1 cellular context compared by ENCODE assay signal in the genomic region with DNA sequence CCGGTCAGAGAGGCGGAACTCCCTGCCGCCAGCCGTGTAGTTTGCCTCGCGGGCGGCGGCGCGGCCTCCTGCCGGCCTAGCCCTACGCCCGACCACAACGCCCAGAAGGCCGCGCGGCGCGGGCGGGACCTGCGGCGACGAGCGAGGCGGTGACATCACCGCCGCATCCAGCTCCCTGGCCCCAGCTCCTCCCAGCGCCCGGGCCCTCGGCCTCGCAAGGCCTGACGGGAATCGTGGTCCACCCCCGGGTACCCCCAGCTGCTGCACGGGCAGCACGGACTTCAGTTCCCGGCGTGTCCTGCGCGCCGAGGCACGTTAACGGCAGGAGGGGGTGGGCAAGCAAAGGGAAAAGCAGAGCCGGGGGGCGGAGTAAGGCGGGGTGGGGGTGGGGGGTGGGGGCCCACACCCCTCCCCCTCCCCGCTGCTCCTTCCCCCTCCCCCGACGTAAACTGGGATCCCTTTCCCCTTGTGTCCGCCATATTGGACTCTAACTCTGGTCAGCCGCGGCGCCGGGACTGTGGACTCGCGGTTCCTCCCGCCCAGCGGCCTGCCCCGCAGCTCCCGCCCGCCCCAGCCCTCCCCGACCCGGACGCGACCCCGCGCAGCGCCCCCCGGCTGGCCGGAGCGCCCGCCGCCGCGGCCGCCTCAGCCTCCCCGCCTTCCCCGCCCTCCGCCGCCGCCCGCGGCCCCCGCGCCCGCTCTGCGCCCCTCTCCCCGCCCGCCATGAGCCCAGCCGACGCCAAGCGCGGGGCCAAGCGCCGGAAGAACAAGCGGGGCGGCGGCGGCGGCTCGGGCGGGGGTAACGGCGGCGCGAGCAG.
TF ChIP-seq lines count a peak whose summit lies in the region.

FAM193A (plus strand) TSS at position 455 of the 818 bp plus-strand sequence; CDS start at position 724, 269 bp downstream.

TF ChIP-seq in K562, 482 proteins besides CTCF, POLR2A, EP300 and RAD21 (continued from another document and continues in another):
- TF ChIP-seq, protein P1, sequence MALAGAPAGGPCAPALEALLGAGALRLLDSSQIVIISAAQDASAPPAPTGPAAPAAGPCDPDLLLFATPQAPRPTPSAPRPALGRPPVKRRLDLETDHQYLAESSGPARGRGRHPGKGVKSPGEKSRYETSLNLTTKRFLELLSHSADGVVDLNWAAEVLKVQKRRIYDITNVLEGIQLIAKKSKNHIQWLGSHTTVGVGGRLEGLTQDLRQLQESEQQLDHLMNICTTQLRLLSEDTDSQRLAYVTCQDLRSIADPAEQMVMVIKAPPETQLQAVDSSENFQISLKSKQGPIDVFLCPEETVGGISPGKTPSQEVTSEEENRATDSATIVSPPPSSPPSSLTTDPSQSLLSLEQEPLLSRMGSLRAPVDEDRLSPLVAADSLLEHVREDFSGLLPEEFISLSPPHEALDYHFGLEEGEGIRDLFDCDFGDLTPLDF (CRISPR knock-in tag; IDR thresholded peaks at IDR 0.05), result peak; percentile 31; the same call in 1 of the 2 replicates
- TF ChIP-seq ESRRA (IDR thresholded peaks at IDR 0.05; ENCODE audit: borderline replicate concordance, low read depth) (peak; percentile 82; the same call in 1 of the 2 replicates), RBFOX2 (IDR thresholded peaks at IDR 0.05; ENCODE audit: low read depth, low read length) (peak; percentile 83), ZNF766 (CRISPR knock-in tag; conservative IDR thresholded peaks at IDR 0.05) (peak; percentile 92), POLR2AphosphoS5 (IDR thresholded peaks at IDR 0.05; ENCODE audit: control insufficient read depth, insufficient read depth, low read depth, low read length) (peak; percentile 58; the same call in 1 of the 2 replicates), XRCC5 (IDR thresholded peaks at IDR 0.05; ENCODE audit: low read depth, low read length) (0 out of 2 replicates have a peak, but pooled peaks have one; percentile 44), ZNF197 (CRISPR knock-in tag; IDR thresholded peaks at IDR 0.05; ENCODE audit: low read depth) (peak; percentile 84; the same call in 1 of the 2 replicates), ATF7 (IDR thresholded peaks at IDR 0.05) (peak; percentile 98), FOXJ2 (tag; IDR thresholded peaks at IDR 0.05) (peak; percentile 49; the same call in 1 of the 2 replicates), DMBX1 (CRISPR knock-in tag; IDR thresholded peaks at IDR 0.05; ENCODE audit: borderline replicate concordance) (no peak), ZKSCAN8 (CRISPR knock-in tag; IDR thresholded peaks at IDR 0.05) (no peak), ZFX (CRISPR knock-in tag; IDR thresholded peaks at IDR 0.05) (peak; percentile 90), MEF2A (IDR thresholded peaks at IDR 0.05; ENCODE audit: control insufficient read depth, low read depth, low read length) (no peak), MAZ (CRISPR knock-in tag; conservative IDR thresholded peaks at IDR 0.05 in 1 of 2, IDR thresholded peaks at IDR 0.05 in 1 of 2) (peak; percentile 94 to 95), CBFA2T3 (IDR thresholded peaks at IDR 0.05) (no peak), FOXK1 (CRISPR knock-in tag; IDR thresholded peaks at IDR 0.05; ENCODE audit: borderline replicate concordance) (no peak), MYC (IDR thresholded peaks at IDR 0.05; ENCODE audit: low read depth, low read length) (peak; percentile 64; the same call in 1 of the 2 replicates), MYC (CRISPR knock-in tag; IDR thresholded peaks at IDR 0.05; ENCODE audit: borderline replicate concordance, low read depth) (no peak), PPARD (CRISPR knock-in tag; IDR thresholded peaks at IDR 0.05) (no peak), FUS (optimal IDR thresholded peaks at IDR 0.05; ENCODE audit: low read depth, low read length) (no peak), ZNF584 (CRISPR knock-in tag; IDR thresholded peaks at IDR 0.05; ENCODE audit: low read depth) (0 out of 2 replicates have a peak, but pooled peaks have one; percentile 6), GABPB1 (CRISPR knock-in tag; IDR thresholded peaks at IDR 0.05) (peak; percentile 78), NRF1 (conservative IDR thresholded peaks at IDR 0.05 in 1 of 2, IDR thresholded peaks at IDR 0.05 in 1 of 2) (peak; percentile 85 to 88), HCFC1 (IDR thresholded peaks at IDR 0.05; ENCODE audit: low read depth, low read length) (peak; percentile 95), MBD2 (IDR thresholded peaks at IDR 0.05; ENCODE audit: borderline replicate concordance, low read depth) (peak; percentile 80), NR4A1 (CRISPR knock-in tag; IDR thresholded peaks at IDR 0.05) (no peak), NR4A1 (tag; IDR thresholded peaks at IDR 0.05) (no peak), TAF15 (IDR thresholded peaks at IDR 0.05; ENCODE audit: low read depth, low read length) (no peak), CCNT2 (IDR thresholded peaks at IDR 0.05; ENCODE audit: borderline replicate concordance, extremely low read depth, insufficient read length, low read depth, low read length) (peak; percentile 81), HMGN3 (IDR thresholded peaks at IDR 0.05; ENCODE audit: borderline replicate concordance, extremely low read depth, insufficient read length, low read depth, low read length) (peak; percentile 82), PML (IDR thresholded peaks at IDR 0.05; ENCODE audit: low read length) (peak; percentile 37; the same call in 1 of the 2 replicates), GTF2F1 (IDR thresholded peaks at IDR 0.05; ENCODE audit: low read depth, low read length) (no peak), TBP (optimal IDR thresholded peaks at IDR 0.05; ENCODE audit: low read depth, low read length) (peak; percentile 68), POLR2G (IDR thresholded peaks at IDR 0.05; ENCODE audit: low read depth, low read length) (peak; percentile 89), POLR2H (tag; IDR thresholded peaks at IDR 0.05; ENCODE audit: low read depth) (peak; percentile 53), SRSF1 (IDR thresholded peaks at IDR 0.05; ENCODE audit: low read depth, low read length) (no peak), SP2 (IDR thresholded peaks at IDR 0.05; ENCODE audit: extremely low read depth, low read depth, low read length, poor library complexity, severe bottlenecking) (no peak), YY1 (IDR thresholded peaks at IDR 0.05; ENCODE audit: borderline replicate concordance in 1 of 3, control insufficient read depth in 1 of 3, extremely low read depth in 1 of 3, insufficient read depth in 3 of 3, insufficient read length in 1 of 3, insufficient replicate concordance in 2 of 3, low read depth in 1 of 3, low read length in 2 of 3) (peak; percentile 55 to 90 (median 83)), MNT (conservative IDR thresholded peaks at IDR 0.05) (peak in 1 of 2 experiments; percentile 55; a peak in 2 of 4 replicates), CXXC5 (CRISPR knock-in tag; IDR thresholded peaks at IDR 0.05) (peak; percentile 94), RB1 (IDR thresholded peaks at IDR 0.05; ENCODE audit: low read depth) (peak; percentile 57; the same call in 1 of the 2 replicates), JUN (IDR thresholded peaks at IDR 0.05; ENCODE audit: borderline replicate concordance, low read depth, low read length) (peak; percentile 55), JUN (CRISPR knock-in tag; IDR thresholded peaks at IDR 0.05; ENCODE audit: borderline replicate concordance) (peak; percentile 64; the same call in 1 of the 2 replicates), GABPA (tag; conservative IDR thresholded peaks at IDR 0.05; ENCODE audit: low read depth) (peak; percentile 87), SIX5 (IDR thresholded peaks at IDR 0.05; ENCODE audit: borderline replicate concordance in 1 of 2, insufficient read depth in 1 of 2, low read depth in 1 of 2, low read length in 2 of 2) (peak; percentile 82 to 83; a peak in 3 of 4 replicates)
- TF ChIP-seq, protein P2, sequence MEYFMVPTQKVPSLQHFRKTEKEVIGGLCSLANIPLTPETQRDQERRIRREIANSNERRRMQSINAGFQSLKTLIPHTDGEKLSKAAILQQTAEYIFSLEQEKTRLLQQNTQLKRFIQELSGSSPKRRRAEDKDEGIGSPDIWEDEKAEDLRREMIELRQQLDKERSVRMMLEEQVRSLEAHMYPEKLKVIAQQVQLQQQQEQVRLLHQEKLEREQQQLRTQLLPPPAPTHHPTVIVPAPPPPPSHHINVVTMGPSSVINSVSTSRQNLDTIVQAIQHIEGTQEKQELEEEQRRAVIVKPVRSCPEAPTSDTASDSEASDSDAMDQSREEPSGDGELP (CRISPR knock-in tag; IDR thresholded peaks at IDR 0.05; ENCODE audit: borderline replicate concordance), result peak; percentile 91
- TF ChIP-seq, protein P3, sequence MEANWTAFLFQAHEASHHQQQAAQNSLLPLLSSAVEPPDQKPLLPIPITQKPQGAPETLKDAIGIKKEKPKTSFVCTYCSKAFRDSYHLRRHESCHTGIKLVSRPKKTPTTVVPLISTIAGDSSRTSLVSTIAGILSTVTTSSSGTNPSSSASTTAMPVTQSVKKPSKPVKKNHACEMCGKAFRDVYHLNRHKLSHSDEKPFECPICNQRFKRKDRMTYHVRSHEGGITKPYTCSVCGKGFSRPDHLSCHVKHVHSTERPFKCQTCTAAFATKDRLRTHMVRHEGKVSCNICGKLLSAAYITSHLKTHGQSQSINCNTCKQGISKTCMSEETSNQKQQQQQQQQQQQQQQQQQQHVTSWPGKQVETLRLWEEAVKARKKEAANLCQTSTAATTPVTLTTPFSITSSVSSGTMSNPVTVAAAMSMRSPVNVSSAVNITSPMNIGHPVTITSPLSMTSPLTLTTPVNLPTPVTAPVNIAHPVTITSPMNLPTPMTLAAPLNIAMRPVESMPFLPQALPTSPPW (CRISPR knock-in tag; IDR thresholded peaks at IDR 0.05), result peak; percentile 99
- TF ChIP-seq, protein P4, sequence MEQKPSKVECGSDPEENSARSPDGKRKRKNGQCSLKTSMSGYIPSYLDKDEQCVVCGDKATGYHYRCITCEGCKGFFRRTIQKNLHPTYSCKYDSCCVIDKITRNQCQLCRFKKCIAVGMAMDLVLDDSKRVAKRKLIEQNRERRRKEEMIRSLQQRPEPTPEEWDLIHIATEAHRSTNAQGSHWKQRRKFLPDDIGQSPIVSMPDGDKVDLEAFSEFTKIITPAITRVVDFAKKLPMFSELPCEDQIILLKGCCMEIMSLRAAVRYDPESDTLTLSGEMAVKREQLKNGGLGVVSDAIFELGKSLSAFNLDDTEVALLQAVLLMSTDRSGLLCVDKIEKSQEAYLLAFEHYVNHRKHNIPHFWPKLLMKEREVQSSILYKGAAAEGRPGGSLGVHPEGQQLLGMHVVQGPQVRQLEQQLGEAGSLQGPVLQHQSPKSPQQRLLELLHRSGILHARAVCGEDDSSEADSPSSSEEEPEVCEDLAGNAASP (IDR thresholded peaks at IDR 0.05), result no peak
- TF ChIP-seq, protein P5, sequence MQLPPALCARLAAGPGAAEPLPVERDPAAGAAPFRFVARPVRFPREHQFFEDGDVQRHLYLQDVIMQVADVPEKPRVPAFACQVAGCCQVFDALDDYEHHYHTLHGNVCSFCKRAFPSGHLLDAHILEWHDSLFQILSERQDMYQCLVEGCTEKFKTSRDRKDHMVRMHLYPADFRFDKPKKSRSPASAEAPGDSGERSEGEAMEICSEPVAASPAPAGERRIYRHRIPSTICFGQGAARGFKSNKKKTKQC (CRISPR knock-in tag; IDR thresholded peaks at IDR 0.05), result no peak
- TF ChIP-seq, protein P6, sequence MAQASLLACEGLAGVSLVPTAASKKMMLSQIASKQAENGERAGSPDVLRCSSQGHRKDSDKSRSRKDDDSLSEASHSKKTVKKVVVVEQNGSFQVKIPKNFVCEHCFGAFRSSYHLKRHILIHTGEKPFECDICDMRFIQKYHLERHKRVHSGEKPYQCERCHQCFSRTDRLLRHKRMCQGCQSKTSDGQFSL (CRISPR knock-in tag; IDR thresholded peaks at IDR 0.05), result peak; percentile 56
- TF ChIP-seq, protein P6 (tag; IDR thresholded peaks at IDR 0.05), result peak in 1 of 2 experiments; percentile 70; a peak in 1 of 4 replicates
- TF ChIP-seq, protein P7, sequence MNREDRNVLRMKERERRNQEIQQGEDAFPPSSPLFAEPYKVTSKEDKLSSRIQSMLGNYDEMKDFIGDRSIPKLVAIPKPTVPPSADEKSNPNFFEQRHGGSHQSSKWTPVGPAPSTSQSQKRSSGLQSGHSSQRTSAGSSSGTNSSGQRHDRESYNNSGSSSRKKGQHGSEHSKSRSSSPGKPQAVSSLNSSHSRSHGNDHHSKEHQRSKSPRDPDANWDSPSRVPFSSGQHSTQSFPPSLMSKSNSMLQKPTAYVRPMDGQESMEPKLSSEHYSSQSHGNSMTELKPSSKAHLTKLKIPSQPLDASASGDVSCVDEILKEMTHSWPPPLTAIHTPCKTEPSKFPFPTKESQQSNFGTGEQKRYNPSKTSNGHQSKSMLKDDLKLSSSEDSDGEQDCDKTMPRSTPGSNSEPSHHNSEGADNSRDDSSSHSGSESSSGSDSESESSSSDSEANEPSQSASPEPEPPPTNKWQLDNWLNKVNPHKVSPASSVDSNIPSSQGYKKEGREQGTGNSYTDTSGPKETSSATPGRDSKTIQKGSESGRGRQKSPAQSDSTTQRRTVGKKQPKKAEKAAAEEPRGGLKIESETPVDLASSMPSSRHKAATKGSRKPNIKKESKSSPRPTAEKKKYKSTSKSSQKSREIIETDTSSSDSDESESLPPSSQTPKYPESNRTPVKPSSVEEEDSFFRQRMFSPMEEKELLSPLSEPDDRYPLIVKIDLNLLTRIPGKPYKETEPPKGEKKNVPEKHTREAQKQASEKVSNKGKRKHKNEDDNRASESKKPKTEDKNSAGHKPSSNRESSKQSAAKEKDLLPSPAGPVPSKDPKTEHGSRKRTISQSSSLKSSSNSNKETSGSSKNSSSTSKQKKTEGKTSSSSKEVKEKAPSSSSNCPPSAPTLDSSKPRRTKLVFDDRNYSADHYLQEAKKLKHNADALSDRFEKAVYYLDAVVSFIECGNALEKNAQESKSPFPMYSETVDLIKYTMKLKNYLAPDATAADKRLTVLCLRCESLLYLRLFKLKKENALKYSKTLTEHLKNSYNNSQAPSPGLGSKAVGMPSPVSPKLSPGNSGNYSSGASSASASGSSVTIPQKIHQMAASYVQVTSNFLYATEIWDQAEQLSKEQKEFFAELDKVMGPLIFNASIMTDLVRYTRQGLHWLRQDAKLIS (CRISPR knock-in tag; IDR thresholded peaks at IDR 0.05), result no peak
- TF ChIP-seq, protein P8, sequence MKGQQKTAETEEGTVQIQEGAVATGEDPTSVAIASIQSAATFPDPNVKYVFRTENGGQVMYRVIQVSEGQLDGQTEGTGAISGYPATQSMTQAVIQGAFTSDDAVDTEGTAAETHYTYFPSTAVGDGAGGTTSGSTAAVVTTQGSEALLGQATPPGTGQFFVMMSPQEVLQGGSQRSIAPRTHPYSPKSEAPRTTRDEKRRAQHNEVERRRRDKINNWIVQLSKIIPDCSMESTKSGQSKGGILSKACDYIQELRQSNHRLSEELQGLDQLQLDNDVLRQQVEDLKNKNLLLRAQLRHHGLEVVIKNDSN (CRISPR knock-in tag; IDR thresholded peaks at IDR 0.05), result 0 out of 2 replicates have a peak, but pooled peaks have one; percentile 16
